Comparison of ENCODE assay signal across 2 cellular contexts in genomic region chr1:93732514-93732913, GRCh38.
TF ChIP-seq lines count a peak whose summit lies in the region.

No MANE protein-coding gene starts in this region.

TF ChIP-seq in HCT116, 20 proteins besides CTCF, POLR2A, EP300 and RAD21:
- TF ChIP-seq EGR1 (IDR thresholded peaks at IDR 0.05; ENCODE audit: low read depth) (no peak), ATF3 (IDR thresholded peaks at IDR 0.05) (no peak), CEBPB (IDR thresholded peaks at IDR 0.05; ENCODE audit: low read depth) (no peak), EZH2phosphoT487 (IDR thresholded peaks at IDR 0.05; ENCODE audit: borderline replicate concordance) (no peak), FOSL1 (IDR thresholded peaks at IDR 0.05; ENCODE audit: low read depth) (no peak), SP1 (IDR thresholded peaks at IDR 0.05; ENCODE audit: low read depth) (no peak), TCF7L2 (IDR thresholded peaks at IDR 0.05; ENCODE audit: borderline replicate concordance, extremely low read depth, insufficient read depth, insufficient read length) (no peak), CBX3 (IDR thresholded peaks at IDR 0.05; ENCODE audit: low read depth) (no peak), ZBTB33 (IDR thresholded peaks at IDR 0.05; ENCODE audit: extremely low read depth, insufficient replicate concordance, low read length) (no peak), JUND (IDR thresholded peaks at IDR 0.05) (no peak), ZNF274 (IDR thresholded peaks at IDR 0.05; ENCODE audit: low read depth, low read length) (no peak)
- TF ChIP-seq, protein P1, sequence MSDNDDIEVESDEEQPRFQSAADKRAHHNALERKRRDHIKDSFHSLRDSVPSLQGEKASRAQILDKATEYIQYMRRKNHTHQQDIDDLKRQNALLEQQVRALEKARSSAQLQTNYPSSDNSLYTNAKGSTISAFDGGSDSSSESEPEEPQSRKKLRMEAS (IDR thresholded peaks at IDR 0.05): no peak
- TF ChIP-seq, protein P2, sequence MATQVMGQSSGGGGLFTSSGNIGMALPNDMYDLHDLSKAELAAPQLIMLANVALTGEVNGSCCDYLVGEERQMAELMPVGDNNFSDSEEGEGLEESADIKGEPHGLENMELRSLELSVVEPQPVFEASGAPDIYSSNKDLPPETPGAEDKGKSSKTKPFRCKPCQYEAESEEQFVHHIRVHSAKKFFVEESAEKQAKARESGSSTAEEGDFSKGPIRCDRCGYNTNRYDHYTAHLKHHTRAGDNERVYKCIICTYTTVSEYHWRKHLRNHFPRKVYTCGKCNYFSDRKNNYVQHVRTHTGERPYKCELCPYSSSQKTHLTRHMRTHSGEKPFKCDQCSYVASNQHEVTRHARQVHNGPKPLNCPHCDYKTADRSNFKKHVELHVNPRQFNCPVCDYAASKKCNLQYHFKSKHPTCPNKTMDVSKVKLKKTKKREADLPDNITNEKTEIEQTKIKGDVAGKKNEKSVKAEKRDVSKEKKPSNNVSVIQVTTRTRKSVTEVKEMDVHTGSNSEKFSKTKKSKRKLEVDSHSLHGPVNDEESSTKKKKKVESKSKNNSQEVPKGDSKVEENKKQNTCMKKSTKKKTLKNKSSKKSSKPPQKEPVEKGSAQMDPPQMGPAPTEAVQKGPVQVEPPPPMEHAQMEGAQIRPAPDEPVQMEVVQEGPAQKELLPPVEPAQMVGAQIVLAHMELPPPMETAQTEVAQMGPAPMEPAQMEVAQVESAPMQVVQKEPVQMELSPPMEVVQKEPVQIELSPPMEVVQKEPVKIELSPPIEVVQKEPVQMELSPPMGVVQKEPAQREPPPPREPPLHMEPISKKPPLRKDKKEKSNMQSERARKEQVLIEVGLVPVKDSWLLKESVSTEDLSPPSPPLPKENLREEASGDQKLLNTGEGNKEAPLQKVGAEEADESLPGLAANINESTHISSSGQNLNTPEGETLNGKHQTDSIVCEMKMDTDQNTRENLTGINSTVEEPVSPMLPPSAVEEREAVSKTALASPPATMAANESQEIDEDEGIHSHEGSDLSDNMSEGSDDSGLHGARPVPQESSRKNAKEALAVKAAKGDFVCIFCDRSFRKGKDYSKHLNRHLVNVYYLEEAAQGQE (IDR thresholded peaks at IDR 0.05; ENCODE audit: low read depth): no peak

TF ChIP-seq in K562, 482 proteins besides CTCF, POLR2A, EP300 and RAD21:
- TF ChIP-seq MCM3 (IDR thresholded peaks at IDR 0.05) (0 out of 2 replicates have a peak, but pooled peaks have one; percentile 45), RFX1 (IDR thresholded peaks at IDR 0.05) (no peak)
TF ChIP-seq in K562: peak in this region for 1.
